1 cellular context compared by ENCODE assay signal in genomic region chr21:33478858-33479678, GRCh38.
TF ChIP-seq lines count a peak whose summit lies in the region.

No MANE protein-coding gene starts in this region.

TF ChIP-seq in H1, 55 proteins besides CTCF, POLR2A, EP300 and RAD21:
- no peak for TF ChIP-seq RNF2 (IDR thresholded peaks at IDR 0.05; ENCODE audit: borderline replicate concordance, low read depth, low read length, missing control alignments, poor library complexity, severe bottlenecking)
- no peak for TF ChIP-seq SP2 (IDR thresholded peaks at IDR 0.05; ENCODE audit: low read length)
- no peak for TF ChIP-seq POLR2AphosphoS5 (IDR thresholded peaks at IDR 0.05; ENCODE audit: low read depth, low read length)
- TF ChIP-seq BRCA1 (IDR thresholded peaks at IDR 0.05; ENCODE audit: low read depth, low read length), result no peak
- no peak for TF ChIP-seq SP1 (IDR thresholded peaks at IDR 0.05; ENCODE audit: low read depth, low read length)
- no peak for TF ChIP-seq TCF12 (IDR thresholded peaks at IDR 0.05; ENCODE audit: low read depth, low read length)
- no peak for TF ChIP-seq MAFK (IDR thresholded peaks at IDR 0.05; ENCODE audit: low read depth, low read length)
- TF ChIP-seq HDAC6 (IDR thresholded peaks at IDR 0.05; ENCODE audit: low read depth, low read length), result no peak
- TF ChIP-seq HDAC2 (IDR thresholded peaks at IDR 0.05; ENCODE audit: borderline replicate concordance in 1 of 2, low read depth in 2 of 2, low read length in 2 of 2), result 0 out of 4 replicates have a peak, but pooled peaks of 1 of the 2 experiments have one; percentile 69
- TF ChIP-seq SIRT6 (IDR thresholded peaks at IDR 0.05; ENCODE audit: low read length), result no peak
- no peak for TF ChIP-seq SIX5 (IDR thresholded peaks at IDR 0.05; ENCODE audit: low read depth, low read length)
- TF ChIP-seq CTBP2 (IDR thresholded peaks at IDR 0.05; ENCODE audit: borderline replicate concordance, insufficient read depth, insufficient read length, low read length), result no peak
- TF ChIP-seq RBBP5 (IDR thresholded peaks at IDR 0.05; ENCODE audit: borderline replicate concordance, low read depth, low read length), result peak; percentile 17; the same call in 1 of the 2 replicates
- TF ChIP-seq GTF2F1 (IDR thresholded peaks at IDR 0.05; ENCODE audit: borderline replicate concordance, low read depth, low read length), result no peak
- TF ChIP-seq CEBPB (IDR thresholded peaks at IDR 0.05; ENCODE audit: low read depth, low read length), result no peak
- peak; percentile 34 for TF ChIP-seq KDM4A (IDR thresholded peaks at IDR 0.05; ENCODE audit: low read depth, low read length, severe bottlenecking)
- TF ChIP-seq BCL11A (IDR thresholded peaks at IDR 0.05; ENCODE audit: low read depth in 2 of 2, low read length in 2 of 2), result no peak
- no peak for TF ChIP-seq CHD1 (IDR thresholded peaks at IDR 0.05; ENCODE audit: low read depth, low read length)
- TF ChIP-seq POU5F1 (IDR thresholded peaks at IDR 0.05; ENCODE audit: low read depth, low read length), result no peak
TF ChIP-seq in H1: peak in this region for 3.
